In genomic region chr10:86968271-86968993, GRCh38 we compare ENCODE assay signal across 10 cellular contexts. TPM values are rescaled to one million over a fixed set of nuclear protein-coding genes. Genes with fewer than 3 reads are reported as not detected.
DNase-seq lines count a peak whose midpoint lies in the region; ATAC-seq, FAIRE-seq and TF ChIP-seq lines count a peak whose summit lies in the region.
"Had no signal": no experiment of that assay in that cellular context is flagged by ENCODE, and none has a peak within 500 bp of the region (broad histone marks: within the 10 kb centered on the region; RNA-seq: fewer than 3 reads in every experiment).

Gene ADIRF, plus strand, starts transcription at chr10:86968482. Its CDS starts 63 bp downstream, at chr10:86968545.

- H3K36me3 ChIP-seq in HepG2 (replicated peaks in 1 of 2; ENCODE audit: control insufficient read depth in 1 of 2, insufficient read depth in 2 of 2, low read length in 2 of 2) (no peaks in the 10 kb centered on the region), thyroid gland (no peaks in the 10 kb centered on the region)

- no peak for TF ChIP-seq POLR2A in HepG2 (IDR thresholded peaks at IDR 0.05; ENCODE audit: insufficient read depth in 1 of 2, low read depth in 2 of 2, low read length in 2 of 2)
- peak in 1 of 2 donors; percentile 42 for TF ChIP-seq POLR2A in thyroid gland (IDR thresholded peaks at IDR 0.05)

- peaks cover 29% of the 10 kb centered on the region for H3K4me1 Mint-ChIP-seq in activated CD4-positive, alpha-beta T cell treated with anti-CD3 and anti-CD28 coated beads, Interleukin-2, amount 10 ng/mL, durations not matched to agents 7 days and 5 days

- CTCF ChIA-PET in activated CD4-positive, alpha-beta T cell treated with anti-CD3 and anti-CD28 coated beads, Interleukin-2, amount 10 ng/mL, durations not matched to agents 7 days and 5 days (lab: Charles Lee): interaction anchor here (0.6 to 3.6 kb wide), 4 partner anchors 8 to 136 kb away, joined by 4 to 23 read pairs (median 12); partner anchors contain the start of gene MMRN2
- CTCF ChIA-PET in HepG2 (lab: Yijun Ruan, JAX; ENCODE audit: low intra/inter-chr PET ratio, low total read pairs): no interaction called here

- peak; percentile 25 for ATAC-seq in HepG2

- TF ChIP-seq CTCF in HepG2 (CRISPR knock-in tag; IDR thresholded peaks at IDR 0.05) (no peak), thyroid gland (IDR thresholded peaks at IDR 0.05) (no peak), D721Med (IDR thresholded peaks at IDR 0.05; ENCODE audit: insufficient read depth, missing control alignments) (no peak)

- H3K9me3 ChIP-seq in HepG2 (ENCODE audit: low read length): no peaks in the 10 kb centered on the region
- no peaks in the 10 kb centered on the region for H3K9me3 ChIP-seq in thyroid gland

- H3K27me3 ChIP-seq in HepG2 (ENCODE audit: control insufficient read depth in 1 of 2, insufficient read depth in 2 of 2, low read length in 2 of 2) (peaks cover 5 to 62% of the 10 kb centered on the region in 2 experiments; a peak in 3 of 5 replicates), thyroid gland (no peaks in the 10 kb centered on the region)

- peak within 1 kb of the TSS; percentile 67 for H3K4me2 ChIP-seq in HepG2 (ENCODE audit: low read depth, low read length)
- H3K4me2 ChIP-seq: KMS-11 had no signal

- BruUV-seq in HepG2 (replicated peaks; lab: Mats Ljungman, UMichigan): no TSS peak

- H3K27ac ChIP-seq in HepG2 (ENCODE audit: extremely low read length, insufficient read depth, low read length) (no peak within 1 kb of the TSS), thyroid gland (peak within 1 kb of the TSS; percentile 93 to 99 (median 96))
- H3K27ac ChIP-seq: KMS-11 had no signal

- no peak for TF ChIP-seq EP300 in HepG2 (IDR thresholded peaks at IDR 0.05; ENCODE audit: low read depth in 2 of 2, low read length in 2 of 2)
- no peak for TF ChIP-seq EP300 in HepG2 (CRISPR knock-in tag; IDR thresholded peaks at IDR 0.05; ENCODE audit: borderline replicate concordance)

- H3K27ac Mint-ChIP-seq in activated CD4-positive, alpha-beta T cell treated with anti-CD3 and anti-CD28 coated beads, Interleukin-2, amount 10 ng/mL, durations not matched to agents 7 days and 5 days: peak within 1 kb of the TSS; percentile 9

- no peaks in the 10 kb centered on the region for H3K36me3 Mint-ChIP-seq in activated CD4-positive, alpha-beta T cell treated with anti-CD3 and anti-CD28 coated beads, Interleukin-2, amount 10 ng/mL, durations not matched to agents 7 days and 5 days (ENCODE audit: low read depth)

- H3K27me3 Mint-ChIP-seq in activated CD4-positive, alpha-beta T cell treated with anti-CD3 and anti-CD28 coated beads, Interleukin-2, amount 10 ng/mL, durations not matched to agents 7 days and 5 days: peaks cover 28% of the 10 kb centered on the region
- H3K27me3 Mint-ChIP-seq: central memory CD8-positive, alpha-beta T cell had no signal

- intact Hi-C loops in HepG2 (cut with micrococcal nuclease; ENCODE audit: unreplicated experiment): no loop called here
- intact Hi-C loops in thyroid gland (cut with DNase I): loop anchor here (10.0 kb wide), 1 partner anchor 126 kb away; the partner anchor contains the start of genes GLUD1 and SHLD2

- in situ Hi-C loops in T47D (cut with HindIII; ENCODE audit: low pct_unique_long_range_greater_than_20kb, low sequenced_read_pairs): no loop called here
- in situ Hi-C loops in HepG2 (cut with HindIII; ENCODE audit: extremely low pct_ligation_motif_present, low pct_unique_long_range_greater_than_20kb): no loop called here

- WGBS in HepG2 (ENCODE audit: low lambda C conversion rate): 60% methylated on average over 24 of the region's 59 CpGs
- WGBS in thyroid gland, 2 donors: 11 to 14% methylated on average over 14 to 16 of the region's 59 CpGs

- no peaks in the 10 kb centered on the region for H3K9me3 Mint-ChIP-seq in activated CD4-positive, alpha-beta T cell treated with anti-CD3 and anti-CD28 coated beads, Interleukin-2, amount 10 ng/mL, durations not matched to agents 7 days and 5 days
- H3K9me3 Mint-ChIP-seq: central memory CD8-positive, alpha-beta T cell had no signal

- DNase-seq in activated CD4-positive, alpha-beta T cell treated with anti-CD3 and anti-CD28 coated beads, Interleukin-2, amount 10 ng/mL, durations not matched to agents 7 days and 5 days: no peak
- DNase-seq in activated CD4-positive, alpha-beta T cell treated with anti-CD3 and anti-CD28 coated beads, Interleukin-2, amount 50 U/mL, for 4 hours: no peak
- DNase-seq in T47D (ENCODE audit: low read depth in 1 of 2, low spot score in 1 of 2) (peak; percentile 73 to 96), HepG2 (ENCODE audit: low spot score) (no peak), thyroid gland (peak; percentile 65), putamen (ENCODE audit: low spot score) (no peak), D721Med (ENCODE audit: insufficient read length, low spot score) (no peak), RPMI8226 (no peak)

- H4K20me1 ChIP-seq in HepG2 (ENCODE audit: insufficient read depth, low read length): no peaks in the 10 kb centered on the region

- H3K4me3 Mint-ChIP-seq in activated CD4-positive, alpha-beta T cell treated with anti-CD3 and anti-CD28 coated beads, Interleukin-2, amount 10 ng/mL, durations not matched to agents 7 days and 5 days: no peak within 1 kb of the TSS
- H3K4me3 Mint-ChIP-seq: central memory CD8-positive, alpha-beta T cell had no signal

- no peak within 1 kb of the TSS for H2AFZ ChIP-seq in HepG2 (ENCODE audit: low read length)

- H3K4me3 ChIP-seq in HepG2 (replicated peaks in 1 of 3; ENCODE audit: insufficient read depth in 1 of 3, low read depth in 2 of 3, low read length in 3 of 3) (peak within 1 kb of the TSS in 1 of 3 experiments; percentile 53; a peak in 1 of 6 replicates), thyroid gland (replicated peaks in 1 of 3) (peak within 1 kb of the TSS in 2 of 3 donors; percentile 14 to 67)

- no peaks in the 10 kb centered on the region for H3K79me2 ChIP-seq in HepG2 (ENCODE audit: insufficient read depth, low read length)

- no peak within 1 kb of the TSS for H3K9ac ChIP-seq in HepG2 (ENCODE audit: insufficient read depth, low read depth, low read length)
- H3K9ac ChIP-seq: KMS-11 had no signal

- POLR2A ChIA-PET in activated CD4-positive, alpha-beta T cell treated with anti-CD3 and anti-CD28 coated beads, Interleukin-2, amount 10 ng/mL, durations not matched to agents 7 days and 5 days (lab: Charles Lee): no interaction called here
- POLR2A ChIA-PET in HepG2 (lab: Yijun Ruan, JAX): no interaction called here

- TF ChIP-seq RAD21 in HepG2 (CRISPR knock-in tag; IDR thresholded peaks at IDR 0.05): no peak

- H3K4me1 ChIP-seq in HepG2 (ENCODE audit: insufficient read depth, low read length) (peaks cover 30% of the 10 kb centered on the region), thyroid gland (peaks cover 34 to 63% of the 10 kb centered on the region in 2 donors)

- FAIRE-seq in HepG2 (lab: Jason Lieb, UNC): no peak
- FAIRE-seq in D721Med (lab: Jason Lieb, UNC): no peak

TF ChIP-seq in HepG2, 621 proteins besides CTCF, POLR2A, EP300 and RAD21 (continues in another document):
- peak; percentile 15; the same call in 1 of the 2 replicates for TF ChIP-seq GABPB1 (CRISPR knock-in tag; IDR thresholded peaks at IDR 0.05)
- no peak for TF ChIP-seq TFDP1 (CRISPR knock-in tag; IDR thresholded peaks at IDR 0.05; ENCODE audit: borderline replicate concordance)

RNA-seq across cellular contexts. Expression of gene ADIRF, which starts in this region (rescaled TPM):
- total RNA-seq in activated CD4-positive, alpha-beta T cell treated with anti-CD3 and anti-CD28 coated beads, Interleukin-2, amount 10 ng/mL, durations not matched to agents 7 days and 5 days: not detected
- total RNA-seq in HepG2 (2016; rRNA removed; fragmentation: Illumina TruSeq; extraction: Trizol): 0.40 and 0.44 TPM in 2 replicates
- not detected in 2 replicates for total RNA-seq in HepG2 (2016; cell fraction: cytosol; rRNA removed; fragmentation: Illumina TruSeq; extraction: Trizol; ENCODE audit: low read depth)
- 0.17 TPM in 1 of 2 replicates, not detected in the other for total RNA-seq in HepG2 (2016; cell fraction: insoluble cytoplasmic fraction; rRNA removed; fragmentation: Illumina TruSeq; extraction: Trizol)
- 0.41 TPM in 1 of 2 replicates, not detected in the other for total RNA-seq in HepG2 (2016; cell fraction: membrane; rRNA removed; fragmentation: Illumina TruSeq; extraction: Trizol)
- total RNA-seq in HepG2 (2016; cell fraction: nucleus; rRNA removed; fragmentation: Illumina TruSeq; extraction: Trizol): not detected in 2 replicates
- polyA plus RNA-seq in HepG2 (2011; rRNA removed): 0.13 TPM in 1 of 2 replicates, not detected in the other
- 0.13 TPM in 1 of 2 replicates, not detected in the other for polyA plus RNA-seq in HepG2 (2011; cell fraction: cytosol; rRNA removed)
- polyA plus RNA-seq in HepG2 (2011; cell fraction: nucleus; rRNA removed): not detected in 2 replicates
- polyA plus RNA-seq in HepG2 (2012): not detected in 2 replicates
- 0.27 and 0.36 TPM in 2 replicates for polyA plus RNA-seq in HepG2 (2016; cell fraction: cytosol; fragmentation: Illumina TruSeq; extraction: Trizol; ENCODE audit: low read depth)
- polyA plus RNA-seq in HepG2 (2016; cell fraction: insoluble cytoplasmic fraction; fragmentation: Illumina TruSeq; extraction: Trizol; ENCODE audit: low read depth): not detected in 2 replicates
- 0.62 and 1.4 TPM in 2 replicates for polyA plus RNA-seq in HepG2 (2016; cell fraction: membrane; fragmentation: Illumina TruSeq; extraction: Trizol; ENCODE audit: low read depth)
- not detected in 2 replicates for polyA plus RNA-seq in HepG2 (2016; cell fraction: nucleus; fragmentation: Illumina TruSeq; extraction: Trizol; ENCODE audit: insufficient read depth, low read depth)
- not detected in 2 replicates for polyA minus RNA-seq in HepG2 (2011; rRNA and poly(A)+ RNA removed; ENCODE audit: low replicate concordance)
- polyA minus RNA-seq in HepG2 (2011; cell fraction: cytosol; rRNA and poly(A)+ RNA removed): not detected in 2 replicates
- polyA minus RNA-seq in HepG2 (2011; cell fraction: nucleus; rRNA and poly(A)+ RNA removed): not detected in 2 replicates
- total RNA-seq in thyroid gland: 100 to 1,000 TPM in 3 of 4 donors, 10 to 100 TPM in 1; 66.6 to 208 (median 104) TPM

Comparison
In these comparisons a context has a peak if more than half of its experiments do, and no peak if none do; other contexts are left out.
1. RNA of gene ADIRF (total RNA-seq): 66.6 to 208 TPM in thyroid gland; 0.17 to 0.44 TPM in HepG2 and not detected in activated CD4-positive, alpha-beta T cell treated with anti-CD3 and anti-CD28 coated beads, Interleukin-2, amount 10 ng/mL, durations not matched to agents 7 days and 5 days; every median in the first group is over 10 times any median in the second.
2. DNase-seq: peak in T47D (2 of 2) and thyroid gland (2 of 2); none in activated CD4-positive, alpha-beta T cell treated with anti-CD3 and anti-CD28 coated beads, Interleukin-2, amount 10 ng/mL, durations not matched to agents 7 days and 5 days (single experiment), activated CD4-positive, alpha-beta T cell treated with anti-CD3 and anti-CD28 coated beads, Interleukin-2, amount 50 U/mL, for 4 hours (0 of 2), HepG2 (single experiment), putamen (single experiment), D721Med (single experiment) and RPMI8226 (single experiment).